ENCODE assay signal across 1 cellular context in genomic region chr17:81915331-81915730, GRCh38.
TF ChIP-seq lines count a peak whose summit lies in the region.

No MANE protein-coding gene starts in this region.

TF ChIP-seq in SK-N-SH, 30 proteins besides CTCF, POLR2A, EP300 and RAD21 (continued from another document):
- TF ChIP-seq, protein P1, sequence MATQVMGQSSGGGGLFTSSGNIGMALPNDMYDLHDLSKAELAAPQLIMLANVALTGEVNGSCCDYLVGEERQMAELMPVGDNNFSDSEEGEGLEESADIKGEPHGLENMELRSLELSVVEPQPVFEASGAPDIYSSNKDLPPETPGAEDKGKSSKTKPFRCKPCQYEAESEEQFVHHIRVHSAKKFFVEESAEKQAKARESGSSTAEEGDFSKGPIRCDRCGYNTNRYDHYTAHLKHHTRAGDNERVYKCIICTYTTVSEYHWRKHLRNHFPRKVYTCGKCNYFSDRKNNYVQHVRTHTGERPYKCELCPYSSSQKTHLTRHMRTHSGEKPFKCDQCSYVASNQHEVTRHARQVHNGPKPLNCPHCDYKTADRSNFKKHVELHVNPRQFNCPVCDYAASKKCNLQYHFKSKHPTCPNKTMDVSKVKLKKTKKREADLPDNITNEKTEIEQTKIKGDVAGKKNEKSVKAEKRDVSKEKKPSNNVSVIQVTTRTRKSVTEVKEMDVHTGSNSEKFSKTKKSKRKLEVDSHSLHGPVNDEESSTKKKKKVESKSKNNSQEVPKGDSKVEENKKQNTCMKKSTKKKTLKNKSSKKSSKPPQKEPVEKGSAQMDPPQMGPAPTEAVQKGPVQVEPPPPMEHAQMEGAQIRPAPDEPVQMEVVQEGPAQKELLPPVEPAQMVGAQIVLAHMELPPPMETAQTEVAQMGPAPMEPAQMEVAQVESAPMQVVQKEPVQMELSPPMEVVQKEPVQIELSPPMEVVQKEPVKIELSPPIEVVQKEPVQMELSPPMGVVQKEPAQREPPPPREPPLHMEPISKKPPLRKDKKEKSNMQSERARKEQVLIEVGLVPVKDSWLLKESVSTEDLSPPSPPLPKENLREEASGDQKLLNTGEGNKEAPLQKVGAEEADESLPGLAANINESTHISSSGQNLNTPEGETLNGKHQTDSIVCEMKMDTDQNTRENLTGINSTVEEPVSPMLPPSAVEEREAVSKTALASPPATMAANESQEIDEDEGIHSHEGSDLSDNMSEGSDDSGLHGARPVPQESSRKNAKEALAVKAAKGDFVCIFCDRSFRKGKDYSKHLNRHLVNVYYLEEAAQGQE (IDR thresholded peaks at IDR 0.05; ENCODE audit: low read depth, low read length): no peak
TF ChIP-seq in SK-N-SH: peak in this region for 0.
